Comparison of ENCODE assay signal across 25 cellular contexts in genomic region chr12:6883252-6883651, GRCh38. TPM values are rescaled to one million over a fixed set of nuclear protein-coding genes. Genes with fewer than 3 reads are reported as not detected.
DNase-seq lines count a peak whose midpoint lies in the region; TF ChIP-seq lines count a peak whose summit lies in the region.
"Had no signal": no experiment of that assay in that cellular context is flagged by ENCODE, and none has a peak within 500 bp of the region (broad histone marks: within the 10 kb centered on the region; RNA-seq: fewer than 3 reads in every experiment).

No MANE protein-coding gene starts in this region.

- peaks cover 16% of the 10 kb centered on the region for H3K79me1 ChIP-seq in mesenchymal stem cell (replicated peaks; ENCODE audit: low read length, poor library complexity, severe bottlenecking)

- H3K9ac ChIP-seq in mesenchymal stem cell (ENCODE audit: low read length) = no peak overlapping the region
- H3K9ac ChIP-seq: BLaER1 had no signal

- peaks cover 6% of the 10 kb centered on the region; the same call in 1 of the 2 replicates for H3K36me3 ChIP-seq in Caco-2 (ENCODE audit: control insufficient read depth, insufficient read depth, low read length)
- peaks cover 0 to 13% of the 10 kb centered on the region in 2 experiments; a peak in 2 of 3 replicates for H3K36me3 ChIP-seq in HEK293 (ENCODE audit: control insufficient read depth in 2 of 2, insufficient read depth in 1 of 2, low read length in 2 of 2)
- peaks cover 15 to 21% of the 10 kb centered on the region in 2 experiments for H3K36me3 ChIP-seq in mesenchymal stem cell (ENCODE audit: control insufficient read depth in 1 of 2, insufficient read depth in 2 of 2, low read depth in 1 of 2, low read length in 2 of 2)

- no peak overlapping the region for H2BK15ac ChIP-seq in mesenchymal stem cell (ENCODE audit: low read depth, poor library complexity, severe bottlenecking)

- H3K23ac ChIP-seq in mesenchymal stem cell (ENCODE audit: low read length in 2 of 2) = no peak overlapping the region

- H3K27me3 Mint-ChIP-seq in Caco-2 (ENCODE audit: insufficient read depth, unreplicated experiment) (no peaks in the 10 kb centered on the region), chondrocyte (ENCODE audit: low read depth) (no peaks in the 10 kb centered on the region)
- H3K27me3 Mint-ChIP-seq in activated naive CD4-positive, alpha-beta T cell treated with anti-CD3 and anti-CD28 coated beads, Interleukin-2, amount 10 ng/mL, durations not matched to agents 7 days and 5 days = no peaks in the 10 kb centered on the region
- H3K27me3 Mint-ChIP-seq: CD4-positive, alpha-beta memory T cell; CD4-positive, CD25-positive, alpha-beta regulatory T cell; CD8-positive, alpha-beta memory T cell had no signal

- intact Hi-C loops in Caco-2 (cut with micrococcal nuclease; ENCODE audit: unreplicated experiment) (no loop called here), posterior vena cava (cut with DNase I) (no loop called here)

- H3K27me3 ChIP-seq in Caco-2 (replicated peaks; ENCODE audit: control insufficient read depth, insufficient read depth, low read length) (no peaks in the 10 kb centered on the region), mesenchymal stem cell (ENCODE audit: control insufficient read depth in 1 of 2, insufficient read depth in 1 of 2, low read length in 2 of 2) (no peaks in the 10 kb centered on the region)
- H3K27me3 ChIP-seq: BE2C, BLaER1 had no signal

- H3K4me2 ChIP-seq in mesenchymal stem cell (ENCODE audit: low read length, poor library complexity, severe bottlenecking) = no peak overlapping the region
- H3K4me2 ChIP-seq: BLaER1 had no signal

- BruUV-seq in Caco-2 (replicated peaks; lab: Mats Ljungman, UMichigan) = no TSS peak

- POLR2A ChIA-PET in Caco-2 (lab: Charles Lee) = interaction anchor here (0.6 kb wide), 2 partner anchors 42 to 486 kb away, joined by 3 read pairs; no protein-coding TSS in a partner anchor
- POLR2A ChIA-PET in HEK293 (lab: Yijun Ruan, JAX) = interaction anchor here (4.2 kb wide), 1 partner anchor 10 kb away, joined by 23 read pairs; the partner anchor contains the start of gene SPSB2

- H4K91ac ChIP-seq in mesenchymal stem cell (ENCODE audit: low read length) = no peak overlapping the region

- H3K4me1 Mint-ChIP-seq in Caco-2 (ENCODE audit: low read depth, unreplicated experiment) (peaks cover 21% of the 10 kb centered on the region), chondrocyte (ENCODE audit: low read depth) (no peaks in the 10 kb centered on the region)
- H3K4me1 Mint-ChIP-seq in activated naive CD4-positive, alpha-beta T cell treated with anti-CD3 and anti-CD28 coated beads, Interleukin-2, amount 10 ng/mL, durations not matched to agents 7 days and 5 days = peaks cover under 1% of the 10 kb centered on the region
- H3K4me1 Mint-ChIP-seq: CD4-positive, alpha-beta memory T cell; CD8-positive, alpha-beta memory T cell had no signal

- H3K27ac Mint-ChIP-seq in Caco-2 (ENCODE audit: unreplicated experiment) (peak overlapping the region; percentile 98), chondrocyte (ENCODE audit: unreplicated experiment) (no peak overlapping the region)
- H3K27ac Mint-ChIP-seq in activated naive CD4-positive, alpha-beta T cell treated with anti-CD3 and anti-CD28 coated beads, Interleukin-2, amount 10 ng/mL, durations not matched to agents 7 days and 5 days = no peak overlapping the region
- H3K27ac Mint-ChIP-seq: CD4-positive, alpha-beta memory T cell; CD4-positive, CD25-positive, alpha-beta regulatory T cell had no signal

- 100% methylated on average over 5 of the region's 5 CpGs for WGBS in mesenchymal stem cell

- H2AFZ ChIP-seq in mesenchymal stem cell (ENCODE audit: low read depth, low read length) = no peak overlapping the region

- H3K4me3 Mint-ChIP-seq in Caco-2 (ENCODE audit: unreplicated experiment) (no peak overlapping the region), chondrocyte (ENCODE audit: unreplicated experiment) (no peak overlapping the region)
- no peak overlapping the region for H3K4me3 Mint-ChIP-seq in activated naive CD4-positive, alpha-beta T cell treated with anti-CD3 and anti-CD28 coated beads, Interleukin-2, amount 10 ng/mL, durations not matched to agents 7 days and 5 days
- H3K4me3 Mint-ChIP-seq: CD14-positive monocyte; CD4-positive, alpha-beta memory T cell; CD8-positive, alpha-beta memory T cell had no signal

- H3K18ac ChIP-seq in mesenchymal stem cell (ENCODE audit: low read depth in 1 of 2, low read length in 2 of 2) = no peak overlapping the region

- H3K9me3 ChIP-seq in Caco-2 (no peaks in the 10 kb centered on the region), HEK293 (ENCODE audit: control insufficient read depth, insufficient read depth, low read depth, low read length) (no peaks in the 10 kb centered on the region), mesenchymal stem cell (ENCODE audit: control insufficient read depth, low read length) (no peaks in the 10 kb centered on the region)
- H3K9me3 ChIP-seq: BE2C, BLaER1 had no signal

- H3K4ac ChIP-seq in mesenchymal stem cell (ENCODE audit: low read depth in 1 of 2, low read length in 2 of 2) = no peak overlapping the region

- H2BK5ac ChIP-seq in mesenchymal stem cell (ENCODE audit: low read depth, low read length, poor library complexity, severe bottlenecking) = no peak overlapping the region

- no peaks in the 10 kb centered on the region for H3K9me3 Mint-ChIP-seq in Caco-2 (ENCODE audit: unreplicated experiment)
- no peaks in the 10 kb centered on the region for H3K9me3 Mint-ChIP-seq in chondrocyte (ENCODE audit: low read depth)
- no peaks in the 10 kb centered on the region for H3K9me3 Mint-ChIP-seq in activated naive CD4-positive, alpha-beta T cell treated with anti-CD3 and anti-CD28 coated beads, Interleukin-2, amount 10 ng/mL, durations not matched to agents 7 days and 5 days
- H3K9me3 Mint-ChIP-seq: CD14-positive monocyte; CD4-positive, alpha-beta memory T cell; CD4-positive, CD25-positive, alpha-beta regulatory T cell; CD8-positive, alpha-beta memory T cell had no signal

- no peak overlapping the region for H2AK5ac ChIP-seq in mesenchymal stem cell (ENCODE audit: low read length, severe bottlenecking)

- no peak overlapping the region for H3K4me3 ChIP-seq in Caco-2 (ENCODE audit: low read depth, low read length)
- no peak overlapping the region for H3K4me3 ChIP-seq in HEK293 (ENCODE audit: low read depth, low read length)
- no peak overlapping the region for H3K4me3 ChIP-seq in mesenchymal stem cell (ENCODE audit: insufficient read depth in 1 of 2, low read depth in 1 of 2, low read length in 2 of 2)
- H3K4me3 ChIP-seq: BLaER1, GM12878 had no signal

- peaks cover 51% of the 10 kb centered on the region for H3K4me1 ChIP-seq in Caco-2
- H3K4me1 ChIP-seq in HEK293 (ENCODE audit: control insufficient read depth, insufficient read depth, low read length) = no peaks in the 10 kb centered on the region
- peaks cover 19% of the 10 kb centered on the region for H3K4me1 ChIP-seq in mesenchymal stem cell (ENCODE audit: control insufficient read depth, insufficient read depth, low read depth, low read length)
- H3K4me1 ChIP-seq: BLaER1 had no signal

- DNase-seq in Caco-2 (no peak), chondrocyte (ENCODE audit: low spot score) (peak; percentile 20), posterior vena cava (ENCODE audit: low spot score) (peak; percentile 38), foreskin melanocyte (no peak), mesenchymal stem cell (no peak)
- DNase-seq in activated naive CD4-positive, alpha-beta T cell treated with anti-CD3 and anti-CD28 coated beads, Interleukin-2, amount 10 ng/mL, durations not matched to agents 7 days and 5 days = no peak
- DNase-seq: 8988T; ACHN; BE2C; C1 segment of cervical spinal cord; Calu3; CD4-positive, alpha-beta memory T cell; CD4-positive, CD25-positive, alpha-beta regulatory T cell; CD8-positive, alpha-beta memory T cell; COR-L47; DMS153; DMS53; DMS79; DND-41; EL; GDM1 had no signal

- no peak overlapping the region for H2BK120ac ChIP-seq in mesenchymal stem cell (ENCODE audit: low read depth, low read length)

- no peak overlapping the region for H2BK12ac ChIP-seq in mesenchymal stem cell (ENCODE audit: low read length in 2 of 2)

- H3K27ac ChIP-seq in HEK293 (ENCODE audit: extremely low read depth, low read depth, low read length) (no peak overlapping the region), mesenchymal stem cell (ENCODE audit: low read length, poor library complexity, severe bottlenecking) (no peak overlapping the region)
- H3K27ac ChIP-seq: BLaER1 had no signal

- H4K8ac ChIP-seq in mesenchymal stem cell (ENCODE audit: low read length) = no peak overlapping the region

- TF ChIP-seq CTCF in Caco-2 (IDR thresholded peaks at IDR 0.05; ENCODE audit: insufficient read depth in 1 of 2, low read depth in 1 of 2, low read length in 1 of 2, severe bottlenecking in 1 of 2, unreplicated experiment in 1 of 2) (no peak), HEK293 (tag by site-specific recombination; IDR thresholded peaks at IDR 0.05) (no peak), chondrocyte (IDR thresholded peaks at IDR 0.05) (no peak)

- H3K14ac ChIP-seq in mesenchymal stem cell (ENCODE audit: low read length in 2 of 2) = no peak overlapping the region

- CTCF ChIA-PET in Caco-2 (lab: Charles Lee) = interaction anchor here (0.5 kb wide), 1 partner anchor 79 kb away, joined by 3 read pairs; no protein-coding TSS in a partner anchor
- CTCF ChIA-PET in HEK293 (lab: Yijun Ruan, JAX) = interaction anchor here (0.6 to 3.8 kb wide), 6 partner anchors 8 to 231 kb away, joined by 3 to 22 read pairs (median 9); partner anchors contain the start of gene SPSB2
- CTCF ChIA-PET in activated naive CD4-positive, alpha-beta T cell treated with anti-CD3 and anti-CD28 coated beads, Interleukin-2, amount 10 ng/mL, durations not matched to agents 7 days and 5 days (lab: Charles Lee) = interaction anchor here (0.8 to 2.4 kb wide), 3 partner anchors 11 to 31 kb away, joined by 3 to 15 read pairs (median 3); partner anchors contain the start of genes SPSB2, TPI1 and USP5

- peaks cover 65% of the 10 kb centered on the region for H3K36me3 Mint-ChIP-seq in Caco-2 (ENCODE audit: insufficient read depth, unreplicated experiment)
- H3K36me3 Mint-ChIP-seq in chondrocyte (ENCODE audit: low read depth) = peaks cover 2% of the 10 kb centered on the region
- peaks cover 11% of the 10 kb centered on the region for H3K36me3 Mint-ChIP-seq in activated naive CD4-positive, alpha-beta T cell treated with anti-CD3 and anti-CD28 coated beads, Interleukin-2, amount 10 ng/mL, durations not matched to agents 7 days and 5 days

RNA-seq across cellular contexts. Expression of gene SPSB2, which starts 10.1 kb away (rescaled TPM):
- total RNA-seq in Caco-2 (2022) (23.7 and 24.7 TPM in 2 replicates), chondrocyte (7.6 to 11.8 TPM (median 7.9 TPM) in 3 replicates), posterior vena cava (1 to 10 TPM; 4.9 to 6.9 TPM)
- polyA plus RNA-seq in mesenchymal stem cell (2013, experiment 1 of 2) = 6.3 TPM
- polyA plus RNA-seq in mesenchymal stem cell (2013, experiment 2 of 2) = 6.7 TPM

RNA-seq across cellular contexts. Expression of gene TPI1, which starts 15.9 kb away (rescaled TPM):
- total RNA-seq in Caco-2 (2022) (1,141 and 1,254 TPM in 2 replicates), chondrocyte (430 to 562 TPM (median 551 TPM) in 3 replicates), posterior vena cava (100 to 1,000 TPM; 303 to 366 TPM)
- 589 TPM for polyA plus RNA-seq in mesenchymal stem cell (2013, experiment 1 of 2)
- polyA plus RNA-seq in mesenchymal stem cell (2013, experiment 2 of 2) = 572 TPM

RNA-seq across cellular contexts. Expression of gene LRRC23, which starts 21.4 kb away (rescaled TPM):
- total RNA-seq in Caco-2 (2022) (7.8 and 8.6 TPM in 2 replicates), chondrocyte (6.3 to 9.3 TPM (median 7.6 TPM) in 3 replicates), posterior vena cava (1 to 10 TPM; 5.3 to 6.7 TPM)
- 6.1 TPM for polyA plus RNA-seq in mesenchymal stem cell (2013, experiment 1 of 2)
- 6.3 TPM for polyA plus RNA-seq in mesenchymal stem cell (2013, experiment 2 of 2)

RNA-seq across cellular contexts. Expression of gene ENO2, which starts 31.1 kb away (rescaled TPM):
- total RNA-seq in Caco-2 (2022) = 23.2 and 25.3 TPM in 2 replicates
- total RNA-seq in chondrocyte = 22.2 to 60.8 TPM (median 58.6 TPM) in 3 replicates
- total RNA-seq in posterior vena cava = 10 to 100 TPM; 45.6 to 57.1 TPM
- polyA plus RNA-seq in mesenchymal stem cell (2013, experiment 1 of 2) = 22.7 TPM
- 20.2 TPM for polyA plus RNA-seq in mesenchymal stem cell (2013, experiment 2 of 2)

RNA-seq across cellular contexts. Expression of gene USP5, which starts 31.3 kb away (rescaled TPM):
- 226 and 230 TPM in 2 replicates for total RNA-seq in Caco-2 (2022)
- 103 to 147 TPM (median 106 TPM) in 3 replicates for total RNA-seq in chondrocyte
- 10 to 100 TPM; 87.0 to 91.1 TPM for total RNA-seq in posterior vena cava
- 77.2 TPM for polyA plus RNA-seq in mesenchymal stem cell (2013, experiment 1 of 2)
- polyA plus RNA-seq in mesenchymal stem cell (2013, experiment 2 of 2) = 74.0 TPM

Comparison
In these comparisons a context has a peak if more than half of its experiments do, and no peak if none do; other contexts are left out.
1. DNase-seq: peak in chondrocyte (single experiment) and posterior vena cava (single experiment); none in Caco-2 (0 of 2), foreskin melanocyte (single experiment), activated naive CD4-positive, alpha-beta T cell treated with anti-CD3 and anti-CD28 coated beads, Interleukin-2, amount 10 ng/mL, durations not matched to agents 7 days and 5 days (single experiment) and mesenchymal stem cell (single experiment).